Comparison of ENCODE assay signal across 1 cellular context in genomic region chr7:7014827-7015610, GRCh38.
TF ChIP-seq lines count a peak whose summit lies in the region.

No MANE protein-coding gene starts in this region.

TF ChIP-seq in GM23338, 12 proteins besides CTCF, POLR2A, EP300 and RAD21 (continued from another document):
- no peak for TF ChIP-seq REST (IDR thresholded peaks at IDR 0.05; ENCODE audit: unreplicated experiment)
- no peak for TF ChIP-seq POLR2AphosphoS5 (IDR thresholded peaks at IDR 0.05; ENCODE audit: low read depth)
- no peak for TF ChIP-seq EZH2 (IDR thresholded peaks at IDR 0.05; ENCODE audit: low read depth, unreplicated experiment)
- TF ChIP-seq ZNF331 (CRISPR knock-in tag; IDR thresholded peaks at IDR 0.05; ENCODE audit: low read depth): no peak
- no peak for TF ChIP-seq STAT1 (IDR thresholded peaks at IDR 0.05; ENCODE audit: unreplicated experiment)
- no peak for TF ChIP-seq NANOG (IDR thresholded peaks at IDR 0.05; ENCODE audit: borderline replicate concordance)
- TF ChIP-seq JUNB (IDR thresholded peaks at IDR 0.05; ENCODE audit: unreplicated experiment): no peak
